In genomic region chr6:34022250-34022872, GRCh38 we compare ENCODE assay signal across 25 cellular contexts.
"Had no signal": no experiment of that assay in that cellular context is flagged by ENCODE, and none has a peak within 500 bp of the region (broad histone marks: within the 10 kb centered on the region; RNA-seq: fewer than 3 reads in every experiment).

No MANE protein-coding gene starts in this region.

- H3K4me3 Mint-ChIP-seq: activated CD4-positive, alpha-beta T cell treated with anti-CD3 and anti-CD28 coated beads, Interleukin-2, amount 10 ng/mL, durations not matched to agents 7 days and 5 days; activated CD8-positive, alpha-beta T cell treated with anti-CD3 and anti-CD28 coated beads for 36 hours; activated T-helper 17 cell treated with anti-CD3 and anti-CD28 coated beads, Interleukin-2, amount 50 U/mL, for 72 hours; natural killer cell; T-cell; T-helper 2 cell treated with Interferon-gamma antibody and Interleukin-4, amounts not matched to agents 5 μg/mL and 100 μg/mL, for 36 hours had no signal

- H3K4me1 Mint-ChIP-seq: activated CD4-positive, alpha-beta T cell treated with anti-CD3 and anti-CD28 coated beads, Interleukin-2, amount 10 ng/mL, durations not matched to agents 7 days and 5 days; activated T-helper 17 cell treated with anti-CD3 and anti-CD28 coated beads, Interleukin-2, amount 50 U/mL, for 72 hours; natural killer cell; T-cell had no signal

- H3K4me3 ChIP-seq: coronary artery, heart right ventricle, lung, psoas muscle had no signal

- FAIRE-seq: bronchial epithelial cell, endometrium, keratinocyte, TTC549 had no signal

- H3K27me3 Mint-ChIP-seq: activated CD8-positive, alpha-beta T cell treated with anti-CD3 and anti-CD28 coated beads for 36 hours had no signal

- H3K9me3 Mint-ChIP-seq: activated CD4-positive, alpha-beta T cell treated with anti-CD3 and anti-CD28 coated beads, Interleukin-2, amount 10 ng/mL, durations not matched to agents 7 days and 5 days; activated CD8-positive, alpha-beta T cell treated with anti-CD3 and anti-CD28 coated beads for 36 hours; activated T-helper 17 cell treated with anti-CD3 and anti-CD28 coated beads, Interleukin-2, amount 50 U/mL, for 72 hours; natural killer cell; T-cell; T-helper 2 cell treated with Interferon-gamma antibody and Interleukin-4, amounts not matched to agents 5 μg/mL and 100 μg/mL, for 36 hours had no signal

- ATAC-seq: activated CD8-positive, alpha-beta T cell treated with anti-CD3 and anti-CD28 coated beads for 36 hours; activated T-helper 17 cell treated with anti-CD3 and anti-CD28 coated beads, Interleukin-2, amount 50 U/mL, for 72 hours; heart right ventricle; left lobe of liver; natural killer cell; psoas muscle; right cardiac atrium; stimulated activated naive CD8-positive, alpha-beta T cell treated with anti-CD3 and anti-CD28 coated beads, Interleukin-15, Interleukin-2, amounts not matched to agents 100 U/mL and 50 U/mL, for 24 hours; T-cell had no signal

- H3K9me3 ChIP-seq: psoas muscle had no signal

- H3K27ac ChIP-seq: coronary artery, heart right ventricle, psoas muscle, WERI-Rb-1 had no signal

- DNase-seq: activated CD4-positive, alpha-beta T cell treated with anti-CD3 and anti-CD28 coated beads, Interleukin-2, amount 10 ng/mL, durations not matched to agents 7 days and 5 days; activated CD4-positive, CD25-positive, alpha-beta regulatory T cell treated with anti-CD3 and anti-CD28 coated beads, Interleukin-2, amount 50 U/mL, for 72 hours; activated CD8-positive, alpha-beta T cell treated with anti-CD3 and anti-CD28 coated beads for 36 hours; activated naive CD4-positive, alpha-beta T cell; activated T-cell treated with anti-CD3 and anti-CD28 coated beads, Interleukin-2, amount 50 U/mL, for 1 hour; amygdala; heart right ventricle; natural killer cell; occipital lobe; right cardiac atrium; stimulated activated CD4-positive, alpha-beta T cell treated with anti-CD3 and anti-CD28 coated beads, Interleukin-12 subunit alpha, Interleukin-12 subunit beta, amount 100 ng/mL, for 4 hours; stimulated activated CD4-positive, alpha-beta T cell treated with anti-CD3 and anti-CD28 coated beads, Interleukin-4, amount 100 ng/mL, for 4 hours; stimulated activated naive CD8-positive, alpha-beta T cell treated with anti-CD3 and anti-CD28 coated beads, Interleukin-15, Interleukin-2, amounts not matched to agents 100 U/mL and 50 U/mL, for 24 hours; T-cell; WERI-Rb-1 had no signal

- H3K4me1 ChIP-seq: heart right ventricle, psoas muscle had no signal

- H3K27ac Mint-ChIP-seq: activated CD4-positive, alpha-beta T cell treated with anti-CD3 and anti-CD28 coated beads, Interleukin-2, amount 10 ng/mL, durations not matched to agents 7 days and 5 days; activated CD8-positive, alpha-beta T cell treated with anti-CD3 and anti-CD28 coated beads for 36 hours; activated T-helper 17 cell treated with anti-CD3 and anti-CD28 coated beads, Interleukin-2, amount 50 U/mL, for 72 hours; natural killer cell; T-cell; T-helper 2 cell treated with Interferon-gamma antibody and Interleukin-4, amounts not matched to agents 5 μg/mL and 100 μg/mL, for 36 hours had no signal

- H3K36me3 ChIP-seq: heart right ventricle had no signal

- H3K36me3 Mint-ChIP-seq: natural killer cell, T-cell had no signal
